ENCODE assay signal across 2 cellular contexts in genomic region chr16:84957792-84958191, GRCh38.
TF ChIP-seq lines count a peak whose summit lies in the region.

No MANE protein-coding gene starts in this region.

TF ChIP-seq in HepG2, 621 proteins besides CTCF, POLR2A, EP300 and RAD21 (continued from another document):
- TF ChIP-seq USF2 (IDR thresholded peaks at IDR 0.05; ENCODE audit: low read depth, low read length) (no peak), USF2 (CRISPR knock-in tag; IDR thresholded peaks at IDR 0.05; ENCODE audit: borderline replicate concordance) (peak; percentile 34; the same call in 1 of the 2 replicates), NFYC (CRISPR knock-in tag; IDR thresholded peaks at IDR 0.05) (peak; percentile 37; the same call in 1 of the 2 replicates), NR2F1 (CRISPR knock-in tag; IDR thresholded peaks at IDR 0.05) (no peak), NFYB (CRISPR knock-in tag; IDR thresholded peaks at IDR 0.05) (peak; percentile 37; the same call in 1 of the 2 replicates)

TF ChIP-seq in GM23338, 12 proteins besides CTCF, POLR2A, EP300 and RAD21 (continued from another document):
- TF ChIP-seq, protein P1, sequence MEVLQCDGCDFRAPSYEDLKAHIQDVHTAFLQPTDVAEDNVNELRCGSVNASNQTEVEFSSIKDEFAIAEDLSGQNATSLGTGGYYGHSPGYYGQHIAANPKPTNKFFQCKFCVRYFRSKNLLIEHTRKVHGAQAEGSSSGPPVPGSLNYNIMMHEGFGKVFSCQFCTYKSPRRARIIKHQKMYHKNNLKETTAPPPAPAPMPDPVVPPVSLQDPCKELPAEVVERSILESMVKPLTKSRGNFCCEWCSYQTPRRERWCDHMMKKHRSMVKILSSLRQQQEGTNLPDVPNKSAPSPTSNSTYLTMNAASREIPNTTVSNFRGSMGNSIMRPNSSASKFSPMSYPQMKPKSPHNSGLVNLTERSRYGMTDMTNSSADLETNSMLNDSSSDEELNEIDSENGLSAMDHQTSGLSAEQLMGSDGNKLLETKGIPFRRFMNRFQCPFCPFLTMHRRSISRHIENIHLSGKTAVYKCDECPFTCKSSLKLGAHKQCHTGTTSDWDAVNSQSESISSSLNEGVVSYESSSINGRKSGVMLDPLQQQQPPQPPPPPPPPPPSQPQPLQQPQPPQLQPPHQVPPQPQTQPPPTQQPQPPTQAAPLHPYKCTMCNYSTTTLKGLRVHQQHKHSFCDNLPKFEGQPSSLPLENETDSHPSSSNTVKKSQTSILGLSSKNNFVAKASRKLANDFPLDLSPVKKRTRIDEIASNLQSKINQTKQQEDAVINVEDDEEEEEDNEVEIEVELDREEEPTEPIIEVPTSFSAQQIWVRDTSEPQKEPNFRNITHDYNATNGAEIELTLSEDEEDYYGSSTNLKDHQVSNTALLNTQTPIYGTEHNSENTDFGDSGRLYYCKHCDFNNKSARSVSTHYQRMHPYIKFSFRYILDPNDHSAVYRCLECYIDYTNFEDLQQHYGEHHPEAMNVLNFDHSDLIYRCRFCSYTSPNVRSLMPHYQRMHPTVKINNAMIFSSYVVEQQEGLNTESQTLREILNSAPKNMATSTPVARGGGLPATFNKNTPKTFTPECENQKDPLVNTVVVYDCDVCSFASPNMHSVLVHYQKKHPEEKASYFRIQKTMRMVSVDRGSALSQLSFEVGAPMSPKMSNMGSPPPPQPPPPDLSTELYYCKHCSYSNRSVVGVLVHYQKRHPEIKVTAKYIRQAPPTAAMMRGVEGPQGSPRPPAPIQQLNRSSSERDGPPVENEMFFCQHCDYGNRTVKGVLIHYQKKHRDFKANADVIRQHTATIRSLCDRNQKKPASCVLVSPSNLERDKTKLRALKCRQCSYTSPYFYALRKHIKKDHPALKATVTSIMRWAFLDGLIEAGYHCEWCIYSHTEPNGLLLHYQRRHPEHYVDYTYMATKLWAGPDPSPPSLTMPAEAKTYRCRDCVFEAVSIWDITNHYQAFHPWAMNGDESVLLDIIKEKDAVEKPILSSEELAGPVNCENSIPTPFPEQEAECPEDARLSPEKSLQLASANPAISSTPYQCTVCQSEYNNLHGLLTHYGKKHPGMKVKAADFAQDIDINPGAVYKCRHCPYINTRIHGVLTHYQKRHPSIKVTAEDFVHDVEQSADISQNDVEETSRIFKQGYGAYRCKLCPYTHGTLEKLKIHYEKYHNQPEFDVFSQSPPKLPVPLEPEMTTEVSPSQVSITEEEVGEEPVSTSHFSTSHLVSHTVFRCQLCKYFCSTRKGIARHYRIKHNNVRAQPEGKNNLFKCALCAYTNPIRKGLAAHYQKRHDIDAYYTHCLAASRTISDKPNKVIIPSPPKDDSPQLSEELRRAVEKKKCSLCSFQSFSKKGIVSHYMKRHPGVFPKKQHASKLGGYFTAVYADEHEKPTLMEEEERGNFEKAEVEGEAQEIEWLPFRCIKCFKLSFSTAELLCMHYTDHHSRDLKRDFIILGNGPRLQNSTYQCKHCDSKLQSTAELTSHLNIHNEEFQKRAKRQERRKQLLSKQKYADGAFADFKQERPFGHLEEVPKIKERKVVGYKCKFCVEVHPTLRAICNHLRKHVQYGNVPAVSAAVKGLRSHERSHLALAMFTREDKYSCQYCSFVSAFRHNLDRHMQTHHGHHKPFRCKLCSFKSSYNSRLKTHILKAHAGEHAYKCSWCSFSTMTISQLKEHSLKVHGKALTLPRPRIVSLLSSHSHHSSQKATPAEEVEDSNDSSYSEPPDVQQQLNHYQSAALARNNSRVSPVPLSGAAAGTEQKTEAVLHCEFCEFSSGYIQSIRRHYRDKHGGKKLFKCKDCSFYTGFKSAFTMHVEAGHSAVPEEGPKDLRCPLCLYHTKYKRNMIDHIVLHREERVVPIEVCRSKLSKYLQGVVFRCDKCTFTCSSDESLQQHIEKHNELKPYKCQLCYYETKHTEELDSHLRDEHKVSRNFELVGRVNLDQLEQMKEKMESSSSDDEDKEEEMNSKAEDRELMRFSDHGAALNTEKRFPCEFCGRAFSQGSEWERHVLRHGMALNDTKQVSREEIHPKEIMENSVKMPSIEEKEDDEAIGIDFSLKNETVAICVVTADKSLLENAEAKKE (CRISPR knock-in tag; IDR thresholded peaks at IDR 0.05): no peak
- TF ChIP-seq, protein P2, sequence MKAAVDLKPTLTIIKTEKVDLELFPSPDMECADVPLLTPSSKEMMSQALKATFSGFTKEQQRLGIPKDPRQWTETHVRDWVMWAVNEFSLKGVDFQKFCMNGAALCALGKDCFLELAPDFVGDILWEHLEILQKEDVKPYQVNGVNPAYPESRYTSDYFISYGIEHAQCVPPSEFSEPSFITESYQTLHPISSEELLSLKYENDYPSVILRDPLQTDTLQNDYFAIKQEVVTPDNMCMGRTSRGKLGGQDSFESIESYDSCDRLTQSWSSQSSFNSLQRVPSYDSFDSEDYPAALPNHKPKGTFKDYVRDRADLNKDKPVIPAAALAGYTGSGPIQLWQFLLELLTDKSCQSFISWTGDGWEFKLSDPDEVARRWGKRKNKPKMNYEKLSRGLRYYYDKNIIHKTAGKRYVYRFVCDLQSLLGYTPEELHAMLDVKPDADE (IDR thresholded peaks at IDR 0.05): no peak
- TF ChIP-seq EZH2 (IDR thresholded peaks at IDR 0.05; ENCODE audit: low read depth, unreplicated experiment) (no peak), REST (IDR thresholded peaks at IDR 0.05; ENCODE audit: unreplicated experiment) (no peak)
